In the genomic region with DNA sequence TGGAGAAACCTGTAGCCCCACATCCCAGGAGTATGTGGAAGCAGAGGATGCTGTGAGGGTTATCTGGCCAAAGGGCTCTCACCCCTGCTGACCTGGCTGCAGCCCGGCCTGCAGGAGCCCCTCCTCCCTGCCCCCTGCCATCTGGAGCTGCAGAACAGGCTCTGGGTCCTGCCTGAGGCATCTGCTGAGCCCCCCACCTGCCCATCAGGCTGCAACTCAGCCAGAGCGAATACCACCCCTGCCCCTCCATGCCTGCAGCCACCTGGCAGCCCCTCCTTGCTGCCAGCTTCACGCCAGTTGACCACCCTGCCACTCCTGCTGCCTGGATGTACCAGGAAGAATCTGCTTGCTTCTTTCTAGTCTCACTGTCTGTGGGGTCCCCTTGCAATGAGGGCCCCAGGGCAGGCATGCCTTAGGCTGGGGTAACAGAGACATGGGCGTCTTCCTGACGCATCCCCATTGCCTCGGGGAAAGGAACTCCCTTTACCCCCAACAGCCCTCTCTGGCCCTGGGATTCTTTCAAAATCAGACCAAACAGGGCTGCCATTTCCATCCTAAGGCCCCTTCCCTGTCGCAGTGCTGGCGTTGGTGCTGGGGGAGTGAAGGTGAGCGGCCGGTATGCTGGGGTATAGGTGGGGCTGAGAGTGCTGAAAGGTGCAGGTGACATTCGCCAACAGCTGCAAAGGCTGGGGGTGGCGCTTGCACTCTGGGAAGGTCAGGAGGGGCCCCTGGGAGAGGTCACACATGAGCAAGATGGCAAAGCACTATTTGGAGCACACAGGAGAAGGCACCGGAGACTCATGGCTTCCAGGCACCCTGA, we compare ENCODE assay signal across 14 cellular contexts.
A peak's percentile ranks its signal among the peaks of the same experiment; 100 is the strongest.
DNase-seq lines count a peak whose midpoint lies in the region; ATAC-seq and TF ChIP-seq lines count a peak whose summit lies in the region.
"Had no signal": no experiment of that assay in that cellular context is flagged by ENCODE, and none has a peak within 500 bp of the region (broad histone marks: within the 10 kb centered on the region; RNA-seq: fewer than 3 reads in every experiment).

No MANE protein-coding gene starts in this region.

- DNase-seq in CD8-positive, alpha-beta memory T cell, result no peak
- DNase-seq in GM12865 (ENCODE audit: low read depth), result peak; percentile 16
- DNase-seq in RPMI8226, result peak; percentile 83
- DNase-seq in mesothelial cell of epicardium (ENCODE audit: low spot score in 2 of 2, unreplicated experiment in 2 of 2), result peak; percentile 6 to 36
- DNase-seq in NCI-H2107 treated with DMSO at 0.1 percent for 48 hours (lab: John Stamatoyannopoulos, UW; ENCODE audit: unreplicated experiment), result no peak
- DNase-seq in NCI-H1105 (lab: John Stamatoyannopoulos, UW), result no peak
- DNase-seq: DMS79, left cardiac atrium, NCI-H1930, NCI-H526 treated with DMSO at 0.1 percent for 48 hours, small intestine, stomach had no signal

- no peak for TF ChIP-seq CTCF in GM12865 (IDR thresholded peaks at IDR 0.05; ENCODE audit: insufficient read depth, low read depth, low read length, missing control alignments)
- no peak for TF ChIP-seq CTCF in mesothelial cell of epicardium (IDR thresholded peaks at IDR 0.05; ENCODE audit: unreplicated experiment)

- H3K27ac Mint-ChIP-seq in CD8-positive, alpha-beta memory T cell, result peak overlapping the region in 7 of 8 donors; percentile 43 to 91 (median 77)
- no peak overlapping the region for H3K27ac Mint-ChIP-seq in mesothelial cell of epicardium
- H3K27ac Mint-ChIP-seq: brain had no signal

- no peak overlapping the region for H3K4me3 ChIP-seq in CD8-positive, alpha-beta memory T cell (ENCODE audit: low read length)
- no peak overlapping the region for H3K4me3 ChIP-seq in GM12865 (ENCODE audit: low read depth, low read length)
- H3K4me3 ChIP-seq: stomach had no signal

- H3K4me1 Mint-ChIP-seq in CD8-positive, alpha-beta memory T cell, result peaks cover 38 to 57% (median 44%) of the 10 kb centered on the region in 3 donors
- H3K4me1 Mint-ChIP-seq in mesothelial cell of epicardium, result peaks cover 5% of the 10 kb centered on the region

- peaks cover 36% of the 10 kb centered on the region for H3K4me1 ChIP-seq in CD8-positive, alpha-beta memory T cell (ENCODE audit: insufficient read depth, low read length)
- H3K4me1 ChIP-seq: stomach had no signal

- H3K9me3 Mint-ChIP-seq in CD8-positive, alpha-beta memory T cell, result peaks cover 0 to 2% (median 0%) of the 10 kb centered on the region in 5 donors
- H3K9me3 Mint-ChIP-seq in mesothelial cell of epicardium, result no peaks in the 10 kb centered on the region
- H3K9me3 Mint-ChIP-seq: brain had no signal

- POLR2A ChIA-PET in CD8-positive, alpha-beta memory T cell (lab: Charles Lee), result no interaction called here

- no peak for ATAC-seq in HG02840 (IDR thresholded peaks at IDR 0.05; ENCODE audit: low FRiP score, unreplicated experiment)
- ATAC-seq: left cardiac atrium had no signal

- CTCF ChIA-PET in CD8-positive, alpha-beta memory T cell (lab: Charles Lee), result no interaction called here

- H3K36me3 Mint-ChIP-seq in CD8-positive, alpha-beta memory T cell, result peaks cover 0 to 2% (median 0%) of the 10 kb centered on the region in 3 donors
- H3K36me3 Mint-ChIP-seq in mesothelial cell of epicardium, result no peaks in the 10 kb centered on the region
- H3K36me3 Mint-ChIP-seq: brain had no signal

- no peak overlapping the region for H3K27ac ChIP-seq in CD8-positive, alpha-beta memory T cell (ENCODE audit: low read depth, low read length)

- peak overlapping the region in 6 of 7 donors; percentile 23 to 83 (median 37) for H3K4me3 Mint-ChIP-seq in CD8-positive, alpha-beta memory T cell
- H3K4me3 Mint-ChIP-seq in mesothelial cell of epicardium, result no peak overlapping the region
- H3K4me3 Mint-ChIP-seq: brain had no signal

- H3K27me3 ChIP-seq in CD8-positive, alpha-beta memory T cell (ENCODE audit: insufficient read depth, low read length, poor library complexity, severe bottlenecking), result no peaks in the 10 kb centered on the region

- no peaks in the 10 kb centered on the region for H3K36me3 ChIP-seq in CD8-positive, alpha-beta memory T cell (ENCODE audit: insufficient read depth, low read length)
- H3K36me3 ChIP-seq: stomach had no signal

- no peaks in the 10 kb centered on the region for H3K9me3 ChIP-seq in CD8-positive, alpha-beta memory T cell (ENCODE audit: low read length)
- H3K9me3 ChIP-seq: stomach had no signal

- H3K27me3 Mint-ChIP-seq in CD8-positive, alpha-beta memory T cell, result no peaks in the 10 kb centered on the region
- H3K27me3 Mint-ChIP-seq in mesothelial cell of epicardium (ENCODE audit: low read depth), result peaks cover 71% of the 10 kb centered on the region
- H3K27me3 Mint-ChIP-seq: brain had no signal

Comparison
In these comparisons a context has a peak if more than half of its experiments do, and no peak if none do; other contexts are left out.
1. DNase-seq: peak in GM12865 (single experiment), RPMI8226 (single experiment) and mesothelial cell of epicardium (2 of 2); none in CD8-positive, alpha-beta memory T cell (0 of 5), NCI-H2107 treated with DMSO at 0.1 percent for 48 hours (single experiment) and NCI-H1105 (single experiment).